In genomic region chr2:200194746-200195145, GRCh38 we compare ENCODE assay signal across 29 cellular contexts.
DNase-seq lines count a peak whose midpoint lies in the region; ATAC-seq, FAIRE-seq and TF ChIP-seq lines count a peak whose summit lies in the region.
"Had no signal": no experiment of that assay in that cellular context is flagged by ENCODE, and none has a peak within 500 bp of the region (broad histone marks: within the 10 kb centered on the region; RNA-seq: fewer than 3 reads in every experiment).

No MANE protein-coding gene starts in this region.

- H2BK15ac ChIP-seq in H9 (ENCODE audit: low read depth, low read length) (no peak overlapping the region), H1 (ENCODE audit: low read length) (no peak overlapping the region)

- no peak overlapping the region for H2AFZ ChIP-seq in H9 (ENCODE audit: low read length)
- H2AFZ ChIP-seq in Karpas-422 (ENCODE audit: low read length): no peak overlapping the region
- no peak overlapping the region for H2AFZ ChIP-seq in H1 (ENCODE audit: low read length)

- H3K9me3 Mint-ChIP-seq in H9: peaks cover 3 to 4% of the 10 kb centered on the region in 2 experiments; a peak in 3 of 5 replicates
- no peaks in the 10 kb centered on the region for H3K9me3 Mint-ChIP-seq in activated CD4-positive, alpha-beta T cell treated with anti-CD3 and anti-CD28 coated beads, Interleukin-2, amount 10 ng/mL, durations not matched to agents 24 days and 14 days
- H3K9me3 Mint-ChIP-seq: CD8-positive, alpha-beta memory T cell had no signal

- H3K4me2 ChIP-seq in A549 (no peak overlapping the region), H9 (ENCODE audit: insufficient read depth, insufficient read length, low read length) (no peak overlapping the region), Karpas-422 (ENCODE audit: low read depth, low read length, poor library complexity, severe bottlenecking) (no peak overlapping the region), H1 (ENCODE audit: insufficient read depth in 1 of 2, low read depth in 2 of 2, low read length in 2 of 2) (no peak overlapping the region)
- H3K4me2 ChIP-seq: BLaER1 had no signal

- H3K23me2 ChIP-seq in H9 (ENCODE audit: insufficient read length, low read depth, low read length, poor library complexity, severe bottlenecking) (no peaks in the 10 kb centered on the region), H1 (ENCODE audit: low read depth, low read length) (peaks cover 2% of the 10 kb centered on the region; the same call in 1 of the 2 replicates)

- no peak overlapping the region for H3K9ac ChIP-seq in H9 (ENCODE audit: extremely low read depth, insufficient read length, low read length)
- H3K9ac ChIP-seq in Karpas-422 (ENCODE audit: low read length): no peak overlapping the region
- H3K9ac ChIP-seq in H1 (replicated peaks in 1 of 4; ENCODE audit: extremely low read depth in 1 of 4, low read depth in 3 of 4, low read length in 3 of 4): no peak overlapping the region
- H3K9ac ChIP-seq: BLaER1 had no signal

- H3K79me1 ChIP-seq in H9 (ENCODE audit: insufficient read depth, low read depth, low read length, poor library complexity, severe bottlenecking) (no peaks in the 10 kb centered on the region), H1 (ENCODE audit: low read depth, low read length) (no peaks in the 10 kb centered on the region; the same call in 1 of the 2 replicates)

- intact Hi-C loops in upper lobe of right lung (cut with DNase I): no loop called here
- intact Hi-C loops in activated CD4-positive, alpha-beta T cell treated with anti-CD3 and anti-CD28 coated beads, Interleukin-2, amount 10 ng/mL, durations not matched to agents 24 days and 14 days (cut with micrococcal nuclease): no loop called here

- DNase-seq in A549 (ENCODE audit: low read depth in 1 of 2, low spot score in 1 of 2): no peak
- no peak for DNase-seq in H9
- peak; percentile 29 for DNase-seq in Karpas-422
- DNase-seq in H1 (ENCODE audit: low read depth in 1 of 2, low spot score in 2 of 2): no peak
- no peak for DNase-seq in upper lobe of right lung
- no peak for DNase-seq in activated CD4-positive, alpha-beta T cell treated with anti-CD3 and anti-CD28 coated beads, Interleukin-2, amount 10 ng/mL, durations not matched to agents 24 days and 14 days
- no peak for DNase-seq in activated naive CD4-positive, alpha-beta T cell (lab: John Stamatoyannopoulos, UW)
- DNase-seq: 8988T; ACHN; BE2C; C1 segment of cervical spinal cord; CD4-positive, alpha-beta memory T cell; CD4-positive, CD25-positive, alpha-beta regulatory T cell; CD8-positive, alpha-beta memory T cell; COR-L47; DMS 273 treated with DMSO at 0.1 percent for 48 hours; DMS153; DMS53; DMS79; DND-41; EL; GDM1 had no signal

- H2BK120ac ChIP-seq in H9 (ENCODE audit: low read depth, low read length, poor library complexity, severe bottlenecking): no peak overlapping the region
- no peak overlapping the region for H2BK120ac ChIP-seq in H1 (replicated peaks; ENCODE audit: low read depth, low read length)

- H3K79me2 ChIP-seq in H9 (ENCODE audit: insufficient read depth, low read length) (0 out of 2 replicates have a peak, but pooled peaks cover 2% of the 10 kb centered on the region), Karpas-422 (ENCODE audit: low read length) (no peaks in the 10 kb centered on the region), H1 (ENCODE audit: control insufficient read depth in 1 of 2, insufficient read depth in 2 of 2, low read length in 2 of 2) (no peaks in the 10 kb centered on the region)

- H2BK20ac ChIP-seq in H9 (ENCODE audit: low read depth, low read length, poor library complexity, severe bottlenecking): no peak overlapping the region
- H2BK20ac ChIP-seq in H1 (ENCODE audit: low read length): peak overlapping the region; percentile 18; the same call in 1 of the 2 replicates

- H4K8ac ChIP-seq in H9 (replicated peaks; ENCODE audit: insufficient read length, low read depth, low read length) (no peak overlapping the region), H1 (ENCODE audit: extremely low read depth, insufficient read depth, low read length) (no peak overlapping the region)

- H4K20me1 ChIP-seq in H9 (ENCODE audit: control insufficient read depth, insufficient read depth, insufficient read length) (no peaks in the 10 kb centered on the region), Karpas-422 (ENCODE audit: insufficient read depth, low read depth, low read length) (no peaks in the 10 kb centered on the region), H1 (replicated peaks in 1 of 2; ENCODE audit: control insufficient read depth in 1 of 2, insufficient read depth in 2 of 2, low read length in 2 of 2) (no peaks in the 10 kb centered on the region)
- H4K20me1 ChIP-seq: BLaER1 had no signal

- CTCF ChIA-PET in A549 (lab: Yijun Ruan, JAX): no interaction called here
- CTCF ChIA-PET in H1 (lab: Charles Lee; ENCODE audit: partially characterized antibody): interaction anchor here (1.2 to 2.7 kb wide), 2 partner anchors 36 to 140 kb away, joined by 5 to 10 read pairs; no protein-coding TSS in a partner anchor

- H3K23ac ChIP-seq in H9 (ENCODE audit: insufficient read length, low read depth, low read length): no peak overlapping the region
- H3K23ac ChIP-seq in H1 (ENCODE audit: insufficient read length): no peak overlapping the region

- no peak overlapping the region for H4K5ac ChIP-seq in H9 (ENCODE audit: insufficient read length, low read depth, low read length)
- no peak overlapping the region for H4K5ac ChIP-seq in H1 (ENCODE audit: insufficient read length, low read depth, low read length)

- no peak for TF ChIP-seq RAD21 in A549 (conservative IDR thresholded peaks at IDR 0.05 in 1 of 2, IDR thresholded peaks at IDR 0.05 in 1 of 2)
- TF ChIP-seq RAD21 in H1 (IDR thresholded peaks at IDR 0.05 in 1 of 2, conservative IDR thresholded peaks at IDR 0.05 in 1 of 2; ENCODE audit: low read depth in 2 of 2, low read length in 2 of 2): no peak

- H3K14ac ChIP-seq in H9 (ENCODE audit: insufficient read depth, low read length) (no peak overlapping the region), H1 (ENCODE audit: insufficient read length) (no peak overlapping the region)

- H3K27ac Mint-ChIP-seq in H9: 0 out of 7 replicates have a peak overlapping the region, but pooled peaks of 1 of the 3 experiments have one; percentile 42
- H3K27ac Mint-ChIP-seq in activated CD4-positive, alpha-beta T cell treated with anti-CD3 and anti-CD28 coated beads, Interleukin-2, amount 10 ng/mL, durations not matched to agents 24 days and 14 days: no peak overlapping the region
- H3K27ac Mint-ChIP-seq: CD14-positive monocyte; CD4-positive, alpha-beta memory T cell; CD4-positive, CD25-positive, alpha-beta regulatory T cell; CD8-positive, alpha-beta memory T cell had no signal

- H3K4ac ChIP-seq in H9 (ENCODE audit: low read depth, low read length) (no peak overlapping the region; the same call in 1 of the 2 replicates), H1 (replicated peaks; ENCODE audit: insufficient read length, low read depth, low read length) (no peak overlapping the region)

- no peaks in the 10 kb centered on the region for H3K9me2 ChIP-seq in Karpas-422 (replicated peaks; ENCODE audit: insufficient read depth, low read length)

- TF ChIP-seq CTCF in A549 (IDR thresholded peaks at IDR 0.05) (no peak), H9 (conservative IDR thresholded peaks at IDR 0.05) (no peak), H1 (IDR thresholded peaks at IDR 0.05; ENCODE audit: control extremely low read depth in 1 of 3, insufficient read depth in 1 of 3, low read depth in 1 of 3, low read length in 3 of 3) (no peak), gastroesophageal sphincter (IDR thresholded peaks at IDR 0.05) (no peak), upper lobe of right lung (IDR thresholded peaks at IDR 0.05) (no peak)

- H3K36me3 ChIP-seq in Karpas-422 (ENCODE audit: insufficient read depth, low read length) (no peaks in the 10 kb centered on the region), H1 (ENCODE audit: control insufficient read depth in 2 of 4, insufficient read depth in 4 of 4, low read length in 3 of 4) (no peaks in the 10 kb centered on the region), gastroesophageal sphincter (no peaks in the 10 kb centered on the region), upper lobe of right lung (no peaks in the 10 kb centered on the region)
- H3K36me3 ChIP-seq: BE2C, BLaER1 had no signal

- H3K4me1 Mint-ChIP-seq in H9: peaks cover 16 to 30% of the 10 kb centered on the region in 2 experiments
- H3K4me1 Mint-ChIP-seq in activated CD4-positive, alpha-beta T cell treated with anti-CD3 and anti-CD28 coated beads, Interleukin-2, amount 10 ng/mL, durations not matched to agents 24 days and 14 days: no peaks in the 10 kb centered on the region

- TF ChIP-seq POLR2A in A549 (IDR thresholded peaks at IDR 0.05; ENCODE audit: low read length) (no peak), H1 (IDR thresholded peaks at IDR 0.05; ENCODE audit: control extremely low read depth in 1 of 2, low read depth in 2 of 2, low read length in 2 of 2) (no peak), gastroesophageal sphincter (IDR thresholded peaks at IDR 0.05) (no peak)

- H3K27me3 Mint-ChIP-seq in H9 (ENCODE audit: low read depth): no peaks in the 10 kb centered on the region; the same call in 1 of the 2 replicates
- peaks cover 25% of the 10 kb centered on the region for H3K27me3 Mint-ChIP-seq in activated CD4-positive, alpha-beta T cell treated with anti-CD3 and anti-CD28 coated beads, Interleukin-2, amount 10 ng/mL, durations not matched to agents 24 days and 14 days

- FAIRE-seq in A549 (lab: Jason Lieb, UNC) (no peak), H1 (lab: Jason Lieb, UNC) (no peak)
- FAIRE-seq: A204.1, GM12878, GM12892, GM18507 had no signal

- H3K27ac ChIP-seq in A549 (no peak overlapping the region), H9 (ENCODE audit: insufficient read length, low read depth, low read length) (no peak overlapping the region), Karpas-422 (ENCODE audit: low read length) (no peak overlapping the region), H1 (ENCODE audit: low read depth, low read length) (no peak overlapping the region), gastroesophageal sphincter (no peak overlapping the region), upper lobe of right lung (no peak overlapping the region)
- H3K27ac ChIP-seq: BLaER1 had no signal

- POLR2A ChIA-PET in A549 (lab: Yijun Ruan, JAX) (no interaction called here), H1 (lab: Charles Lee; ENCODE audit: partially characterized antibody) (interaction anchor here (0.5 kb wide), 1 partner anchor 129 kb away, joined by 3 read pairs; no protein-coding TSS in a partner anchor)

- H3K18ac ChIP-seq in H9 (ENCODE audit: insufficient read length, low read depth, low read length) (peak overlapping the region; percentile 54), H1 (ENCODE audit: extremely low read depth, low read length) (no peak overlapping the region)

- H2BK12ac ChIP-seq in H9 (ENCODE audit: insufficient read length, low read depth, low read length) (no peak overlapping the region), H1 (ENCODE audit: low read depth, low read length) (peak overlapping the region; percentile 45; the same call in 1 of the 2 replicates)

- H4K91ac ChIP-seq in H9 (ENCODE audit: insufficient read length, low read depth, low read length) (no peak overlapping the region), H1 (replicated peaks; ENCODE audit: insufficient read length, low read length) (peak overlapping the region; percentile 23)

- H2BK5ac ChIP-seq in H9 (ENCODE audit: insufficient read length, low read length) (no peak overlapping the region), H1 (ENCODE audit: low read depth, low read length) (no peak overlapping the region)

- H3K4me3 ChIP-seq in A549: no peak overlapping the region
- H3K4me3 ChIP-seq in Karpas-422 (ENCODE audit: low read length): no peak overlapping the region
- no peak overlapping the region for H3K4me3 ChIP-seq in H1 (ENCODE audit: extremely low read depth in 1 of 4, insufficient read depth in 2 of 4, low read depth in 3 of 4, low read length in 4 of 4)
- H3K4me3 ChIP-seq in gastroesophageal sphincter: no peak overlapping the region
- H3K4me3 ChIP-seq in upper lobe of right lung: no peak overlapping the region
- H3K4me3 ChIP-seq: BLaER1, GM12878 had no signal

- H3K4me1 ChIP-seq in A549 (peaks cover 4% of the 10 kb centered on the region; the same call in 2 of the 3 replicates), H9 (ENCODE audit: insufficient read depth, low read length) (peaks cover 7% of the 10 kb centered on the region; the same call in 1 of the 2 replicates), Karpas-422 (ENCODE audit: low read length) (peaks cover 23% of the 10 kb centered on the region), H1 (replicated peaks in 1 of 4; ENCODE audit: control insufficient read depth in 3 of 4, insufficient read depth in 4 of 4, low read length in 3 of 4) (peaks cover 1 to 8% (median 6%) of the 10 kb centered on the region in 4 experiments; a peak in 6 of 7 replicates), gastroesophageal sphincter (no peaks in the 10 kb centered on the region), upper lobe of right lung (no peaks in the 10 kb centered on the region)

- TF ChIP-seq EP300 in A549 (IDR thresholded peaks at IDR 0.05) (no peak), H1 (IDR thresholded peaks at IDR 0.05; ENCODE audit: borderline replicate concordance in 1 of 2, low read depth in 2 of 2, low read length in 2 of 2) (no peak), gastroesophageal sphincter (IDR thresholded peaks at IDR 0.05) (no peak)

- H3K9me3 ChIP-seq in A549 (no peaks in the 10 kb centered on the region), H9 (ENCODE audit: control insufficient read depth, low read depth, low read length) (no peaks in the 10 kb centered on the region), Karpas-422 (ENCODE audit: low read length) (no peaks in the 10 kb centered on the region), H1 (ENCODE audit: insufficient read depth in 2 of 2, low read depth in 1 of 2, low read length in 1 of 2) (no peaks in the 10 kb centered on the region), gastroesophageal sphincter (no peaks in the 10 kb centered on the region), upper lobe of right lung (no peaks in the 10 kb centered on the region)
- H3K9me3 ChIP-seq: BE2C had no signal

- ATAC-seq in A549 (no peak), gastroesophageal sphincter (no peak), upper lobe of right lung (no peak)
- ATAC-seq: GM12878 had no signal

- WGBS in A549 (ENCODE audit: missing lambda C conversion rate): 31% methylated on average over 4 of the region's 4 CpGs
- no CpG with 5 or more reads among the region's 4 CpGs for WGBS in H9 (ENCODE audit: extremely low coverage, insufficient read length, low lambda C conversion rate)
- 92% methylated on average over 4 of the region's 4 CpGs; no CpG with 5 or more reads in 1 of the 2 experiments for WGBS in H1 (ENCODE audit: extremely low coverage in 1 of 2, insufficient coverage in 1 of 2, insufficient read length in 1 of 2, insufficient replicate concordance in 2 of 2, low coverage in 1 of 2, low lambda C conversion rate in 2 of 2, missing lambda C conversion rate in 1 of 2), 2 experiments
- 90 to 93% methylated on average over 3 to 4 of the region's 4 CpGs for WGBS in gastroesophageal sphincter (ENCODE audit: low coverage in 1 of 2), 2 donors

- H2AK5ac ChIP-seq in H9 (ENCODE audit: insufficient read length, low read length): no peak overlapping the region
- 0 out of 2 replicates have a peak overlapping the region, but pooled peaks have one; percentile 24 for H2AK5ac ChIP-seq in H1 (ENCODE audit: low read depth, low read length)

- H3K36me3 Mint-ChIP-seq in H9 (ENCODE audit: insufficient read depth in 1 of 3, low read depth in 3 of 3): peaks cover 0 to 5% (median 4%) of the 10 kb centered on the region in 3 experiments; a peak in 2 of 7 replicates
- no peaks in the 10 kb centered on the region for H3K36me3 Mint-ChIP-seq in activated CD4-positive, alpha-beta T cell treated with anti-CD3 and anti-CD28 coated beads, Interleukin-2, amount 10 ng/mL, durations not matched to agents 24 days and 14 days (ENCODE audit: low read depth)
- H3K36me3 Mint-ChIP-seq: CD14-positive monocyte; CD4-positive, alpha-beta memory T cell; CD4-positive, CD25-positive, alpha-beta regulatory T cell; CD8-positive, alpha-beta memory T cell had no signal

- no peak overlapping the region for H3T11ph ChIP-seq in H9 (ENCODE audit: low read length)

- no peaks in the 10 kb centered on the region for H3K27me3 ChIP-seq in H9 (ENCODE audit: insufficient read depth, low read length)
- no peaks in the 10 kb centered on the region for H3K27me3 ChIP-seq in Karpas-422 (ENCODE audit: low read length)
- H3K27me3 ChIP-seq in H1 (replicated peaks in 1 of 4; ENCODE audit: control insufficient read depth in 3 of 4, extremely low read depth in 1 of 4, insufficient read depth in 3 of 4, low read length in 3 of 4): no peaks in the 10 kb centered on the region
- H3K27me3 ChIP-seq in gastroesophageal sphincter: no peaks in the 10 kb centered on the region
- H3K27me3 ChIP-seq in upper lobe of right lung: no peaks in the 10 kb centered on the region
- H3K27me3 ChIP-seq: BE2C, BLaER1 had no signal

- no peak overlapping the region for H3K4me3 Mint-ChIP-seq in H9
- H3K4me3 Mint-ChIP-seq in activated CD4-positive, alpha-beta T cell treated with anti-CD3 and anti-CD28 coated beads, Interleukin-2, amount 10 ng/mL, durations not matched to agents 24 days and 14 days: no peak overlapping the region
- H3K4me3 Mint-ChIP-seq: CD14-positive monocyte; CD4-positive, alpha-beta memory T cell; CD4-positive, CD25-positive, alpha-beta regulatory T cell; CD8-positive, alpha-beta memory T cell had no signal

- no peak overlapping the region for H3K56ac ChIP-seq in H9 (ENCODE audit: insufficient read length, low read depth, low read length)
- no peak overlapping the region for H3K56ac ChIP-seq in H1 (replicated peaks; ENCODE audit: insufficient read length, low read depth, low read length)

Comparison
In these comparisons a context has a peak if more than half of its experiments do, and no peak if none do; other contexts are left out.
1. Of the 18 proteins assayed by ChIP-seq in both H1 and A549: peak only in H1: none; only in A549: MAFK; in both: none; in neither: 17.